Comparison of ENCODE assay signal across 8 cellular contexts in the genomic region with DNA sequence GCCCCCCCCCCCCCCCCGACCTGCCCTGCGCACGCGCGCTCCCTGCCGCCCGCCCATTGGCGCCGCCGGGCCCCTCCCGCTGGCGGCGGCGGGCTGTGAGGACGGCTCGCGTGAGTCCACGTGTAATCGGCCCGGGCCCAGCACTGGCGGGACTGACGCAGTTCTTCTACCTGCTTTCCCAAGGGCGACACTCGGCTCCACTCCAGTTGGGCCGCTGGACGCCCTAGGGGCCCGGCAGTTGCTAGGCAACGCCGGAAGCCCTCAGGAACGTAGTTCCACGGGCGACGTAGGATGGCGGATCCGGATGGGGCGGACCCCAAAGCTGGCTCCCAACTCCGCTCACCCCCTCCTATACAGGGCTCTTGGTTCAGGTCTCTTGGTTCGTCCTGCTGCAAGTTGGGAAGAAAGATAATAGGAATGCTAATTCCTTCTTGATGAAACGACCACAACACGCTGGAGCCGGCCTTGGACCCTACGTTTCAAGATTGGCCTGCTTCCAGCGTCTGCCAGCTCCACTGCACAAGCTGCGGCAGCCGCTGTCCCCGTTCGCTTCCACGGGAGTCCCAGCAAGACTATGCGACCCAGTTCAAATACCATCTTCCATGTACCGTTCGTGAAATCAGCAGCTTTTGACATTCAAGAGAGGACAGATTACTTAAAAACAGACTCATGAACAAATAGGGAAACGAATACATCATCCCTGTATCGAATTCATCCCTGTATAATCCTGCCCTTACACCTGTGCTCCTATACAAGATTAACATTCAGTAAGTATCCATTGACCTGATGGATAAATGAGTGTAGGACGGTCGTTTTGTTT. TPM values are rescaled to one million over a fixed set of nuclear protein-coding genes. Genes with fewer than 3 reads are reported as not detected.
DNase-seq lines count a peak whose midpoint lies in the region; ATAC-seq and TF ChIP-seq lines count a peak whose summit lies in the region.

No MANE protein-coding gene starts in this region.

- H3K27me3 ChIP-seq in OCI-LY3 (ENCODE audit: low read depth, low read length): no peaks in the 10 kb centered on the region
- H3K27me3 ChIP-seq in esophagus (ENCODE audit: control insufficient read depth in 1 of 2, insufficient read depth in 2 of 2, low read length in 2 of 2): no peaks in the 10 kb centered on the region
- no peaks in the 10 kb centered on the region for H3K27me3 ChIP-seq in mucosa of stomach (ENCODE audit: control insufficient read depth, insufficient read depth, low read length)

- H4K20me1 ChIP-seq in OCI-LY3 (ENCODE audit: insufficient read depth, low read length): 0 out of 2 replicates have a peak, but pooled peaks cover 10% of the 10 kb centered on the region

- TF ChIP-seq CTCF in OCI-LY3 (IDR thresholded peaks at IDR 0.05; ENCODE audit: low read depth, low read length): no peak

- peaks cover 49% of the 10 kb centered on the region for H3K79me2 ChIP-seq in OCI-LY3 (ENCODE audit: low read length)

- peak overlapping the region; percentile 76 for H2AFZ ChIP-seq in OCI-LY3 (ENCODE audit: low read depth, low read length)

- H3K4me1 ChIP-seq in OCI-LY3 (ENCODE audit: low read length) (peaks cover 29% of the 10 kb centered on the region), esophagus (ENCODE audit: control insufficient read depth in 2 of 2, insufficient read depth in 2 of 2, low read length in 1 of 2) (peaks cover 5 to 7% of the 10 kb centered on the region in 2 donors), mucosa of stomach (ENCODE audit: control insufficient read depth, insufficient read depth, low read length) (peaks cover 21% of the 10 kb centered on the region)

- H3K36me3 ChIP-seq in OCI-LY3 (replicated peaks; ENCODE audit: low read depth, low read length): peaks cover 11% of the 10 kb centered on the region
- no peaks in the 10 kb centered on the region for H3K36me3 ChIP-seq in esophagus (ENCODE audit: control insufficient read depth in 2 of 2, insufficient read depth in 2 of 2, low read length in 1 of 2)
- no peaks in the 10 kb centered on the region for H3K36me3 ChIP-seq in mucosa of stomach (ENCODE audit: control insufficient read depth, insufficient read depth, low read length)

- H3K4me3 ChIP-seq in OCI-LY3 (ENCODE audit: low read length) (peak overlapping the region; percentile 97), esophagus (ENCODE audit: low read depth in 1 of 2, low read length in 2 of 2) (peak overlapping the region; percentile 73 to 82), mucosa of stomach (ENCODE audit: low read length) (peak overlapping the region; percentile 73)

- ATAC-seq in GM21528 (IDR thresholded peaks at IDR 0.05; ENCODE audit: low FRiP score, unreplicated experiment): peak; percentile 90

- H3K9ac ChIP-seq in OCI-LY3 (ENCODE audit: low read length): peak overlapping the region; percentile 89
- peak overlapping the region; percentile 85 for H3K9ac ChIP-seq in mucosa of stomach (ENCODE audit: low read length)

- H3K27ac ChIP-seq in OCI-LY3 (ENCODE audit: low read length) (peak overlapping the region; percentile 68), esophagus (ENCODE audit: low read depth in 2 of 2, low read length in 1 of 2) (peak overlapping the region; percentile 79 to 95)

- H3K9me3 ChIP-seq in OCI-LY3 (ENCODE audit: insufficient read depth, low read length) (no peaks in the 10 kb centered on the region), esophagus (ENCODE audit: control insufficient read depth in 2 of 2, insufficient read depth in 1 of 2, low read depth in 1 of 2, low read length in 1 of 2) (no peaks in the 10 kb centered on the region), mucosa of stomach (ENCODE audit: control insufficient read depth, low read length) (no peaks in the 10 kb centered on the region)

- DNase-seq in DMS153 (lab: John Stamatoyannopoulos, UW) (peak; percentile 79), HuH-7 (ENCODE audit: low spot score) (peak; percentile 65)
- DNase-seq in activated T-cell treated with anti-CD3 and anti-CD28 coated beads, Interleukin-2, amount 50 U/mL, for 1 hour: peak; percentile 85
- peak; percentile 80 for DNase-seq in stimulated activated CD8-positive, alpha-beta memory T cell treated with anti-CD3 and anti-CD28 coated beads, Interleukin-4, amount 100 ng/mL, for 48 hours

- WGBS in esophagus, 2 donors: 0 to 1% methylated on average over 47 to 55 of the region's 55 CpGs

- peak overlapping the region; percentile 80 for H3K4me2 ChIP-seq in OCI-LY3 (ENCODE audit: low read length)

RNA-seq across cellular contexts. Expression of a gene that starts 0.4 kb away (rescaled TPM):
- polyA plus RNA-seq in esophagus: 10 to 100 TPM; 12.4 to 20.4 TPM

RNA-seq across cellular contexts. Expression of a gene that starts 25.0 kb away (rescaled TPM):
- polyA plus RNA-seq in esophagus: 10 to 100 TPM; 14.7 to 20.6 TPM

Comparison
In these comparisons a context has a peak if more than half of its experiments do, and no peak if none do; other contexts are left out.
1. Peak in every context shown above with its lines: DNase-seq, ATAC-seq, H3K4me3 ChIP-seq and H3K27ac ChIP-seq.